In genomic region chr13:26220575-26220974, GRCh38 we compare ENCODE assay signal across 8 cellular contexts. TPM values are rescaled to one million over a fixed set of nuclear protein-coding genes. Genes with fewer than 3 reads are reported as not detected.
DNase-seq lines count a peak whose midpoint lies in the region; ATAC-seq lines count a peak whose summit lies in the region.

No MANE protein-coding gene starts in this region.

- H3K36me3 Mint-ChIP-seq in activated T-cell treated with anti-CD3 and anti-CD28 coated beads, Interleukin-2, amount 50 U/mL, for 72 hours (ENCODE audit: insufficient read depth in 2 of 2) = peaks cover 18 to 25% of the 10 kb centered on the region in 2 donors
- H3K36me3 Mint-ChIP-seq in activated CD4-positive, alpha-beta memory T cell treated with anti-CD3 and anti-CD28 coated beads, Interleukin-2, amount 10 ng/mL, durations not matched to agents 7 days and 5 days (ENCODE audit: low read depth) = peaks cover 35% of the 10 kb centered on the region

- H3K9ac ChIP-seq in subcutaneous abdominal adipose tissue (ENCODE audit: low read length in 5 of 5) = peak overlapping the region in 4 of 5 donors; percentile 34 to 99 (median 95)

- H3K4me1 ChIP-seq in subcutaneous abdominal adipose tissue (ENCODE audit: control insufficient read depth in 5 of 5, insufficient read depth in 5 of 5, low read length in 5 of 5) = peaks cover 3 to 31% (median 28%) of the 10 kb centered on the region in 5 donors

- CTCF ChIA-PET in activated CD4-positive, alpha-beta memory T cell treated with anti-CD3 and anti-CD28 coated beads, Interleukin-2, amount 10 ng/mL, durations not matched to agents 7 days and 5 days (lab: Charles Lee) = interaction anchor here (1.0 to 4.2 kb wide), 3 partner anchors 22 to 276 kb away, joined by 3 to 32 read pairs (median 3); no protein-coding TSS in a partner anchor

- POLR2A ChIA-PET in activated CD4-positive, alpha-beta memory T cell treated with anti-CD3 and anti-CD28 coated beads, Interleukin-2, amount 10 ng/mL, durations not matched to agents 7 days and 5 days (lab: Charles Lee) = interaction anchor here (1.1 to 4.2 kb wide), 3 partner anchors 10 to 34 kb away, joined by 4 to 55 read pairs (median 43); partner anchors contain the start of gene CDK8

- H3K9me3 ChIP-seq in subcutaneous abdominal adipose tissue (ENCODE audit: control insufficient read depth in 5 of 5, low read length in 5 of 5) = no peaks in the 10 kb centered on the region

- peak overlapping the region; percentile 94 to 100 for H3K4me3 Mint-ChIP-seq in activated T-cell treated with anti-CD3 and anti-CD28 coated beads, Interleukin-2, amount 50 U/mL, for 72 hours
- peak overlapping the region; percentile 94 for H3K4me3 Mint-ChIP-seq in activated CD4-positive, alpha-beta memory T cell treated with anti-CD3 and anti-CD28 coated beads, Interleukin-2, amount 10 ng/mL, durations not matched to agents 7 days and 5 days

- H3K4me1 Mint-ChIP-seq in activated T-cell treated with anti-CD3 and anti-CD28 coated beads, Interleukin-2, amount 50 U/mL, for 72 hours (ENCODE audit: low read depth) = peaks cover 31% of the 10 kb centered on the region
- H3K4me1 Mint-ChIP-seq in activated CD4-positive, alpha-beta memory T cell treated with anti-CD3 and anti-CD28 coated beads, Interleukin-2, amount 10 ng/mL, durations not matched to agents 7 days and 5 days = peaks cover 34% of the 10 kb centered on the region

- no peak overlapping the region for H3K27ac ChIP-seq in subcutaneous abdominal adipose tissue (ENCODE audit: low read depth, low read length)

- no peak for ATAC-seq in activated T-cell treated with anti-CD3 and anti-CD28 coated beads, Interleukin-2, amount 50 U/mL, for 72 hours (replicated peaks in 1 of 2)
- ATAC-seq in GM18870 (IDR thresholded peaks at IDR 0.05; ENCODE audit: unreplicated experiment) (no peak), GM21526 (IDR thresholded peaks at IDR 0.05; ENCODE audit: low FRiP score, unreplicated experiment) (no peak), GM19023 (IDR thresholded peaks at IDR 0.05; ENCODE audit: unreplicated experiment) (no peak)

- peak in 1 of 2 donors; percentile 7 for DNase-seq in activated T-cell treated with anti-CD3 and anti-CD28 coated beads, Interleukin-2, amount 50 U/mL, for 72 hours
- no peak for DNase-seq in activated T-cell treated with anti-CD3 and anti-CD28 coated beads, Interleukin-2, amount 50 U/mL, for 48 hours
- DNase-seq in activated CD4-positive, alpha-beta memory T cell treated with anti-CD3 and anti-CD28 coated beads, Interleukin-2, amount 10 ng/mL, durations not matched to agents 7 days and 5 days = no peak

- H3K27ac Mint-ChIP-seq in activated T-cell treated with anti-CD3 and anti-CD28 coated beads, Interleukin-2, amount 50 U/mL, for 72 hours = peak overlapping the region; percentile 47
- peak overlapping the region; percentile 23 for H3K27ac Mint-ChIP-seq in activated CD4-positive, alpha-beta memory T cell treated with anti-CD3 and anti-CD28 coated beads, Interleukin-2, amount 10 ng/mL, durations not matched to agents 7 days and 5 days

- H3K9me3 Mint-ChIP-seq in activated T-cell treated with anti-CD3 and anti-CD28 coated beads, Interleukin-2, amount 50 U/mL, for 72 hours = peaks cover 0 to 2% of the 10 kb centered on the region in 2 donors
- H3K9me3 Mint-ChIP-seq in activated CD4-positive, alpha-beta memory T cell treated with anti-CD3 and anti-CD28 coated beads, Interleukin-2, amount 10 ng/mL, durations not matched to agents 7 days and 5 days = no peaks in the 10 kb centered on the region

- H3K36me3 ChIP-seq in subcutaneous abdominal adipose tissue (ENCODE audit: control insufficient read depth in 5 of 5, insufficient read depth in 5 of 5, low read length in 5 of 5) = peaks cover 30 to 40% (median 33%) of the 10 kb centered on the region in 5 donors

- no peaks in the 10 kb centered on the region for H3K27me3 ChIP-seq in subcutaneous abdominal adipose tissue (ENCODE audit: control insufficient read depth in 5 of 5, insufficient read depth in 4 of 5, low read length in 5 of 5)

- no peaks in the 10 kb centered on the region for H3K27me3 Mint-ChIP-seq in activated T-cell treated with anti-CD3 and anti-CD28 coated beads, Interleukin-2, amount 50 U/mL, for 72 hours (ENCODE audit: low read depth)
- H3K27me3 Mint-ChIP-seq in activated CD4-positive, alpha-beta memory T cell treated with anti-CD3 and anti-CD28 coated beads, Interleukin-2, amount 10 ng/mL, durations not matched to agents 7 days and 5 days = no peaks in the 10 kb centered on the region

- peak overlapping the region; percentile 91 for H3K4me3 ChIP-seq in iPS-11a (ENCODE audit: low read depth, low read length)
- H3K4me3 ChIP-seq in subcutaneous abdominal adipose tissue (ENCODE audit: low read depth in 1 of 5, low read length in 5 of 5) = peak overlapping the region in 4 of 5 donors; percentile 93 to 97 (median 97)

RNA-seq across cellular contexts. Expression of gene RNF6, which starts 1.5 kb away (rescaled TPM):
- 10 to 100 TPM; 46.3 to 47.0 TPM for total RNA-seq in activated T-cell treated with anti-CD3 and anti-CD28 coated beads, Interleukin-2, amount 50 U/mL, for 72 hours
- total RNA-seq in activated CD4-positive, alpha-beta memory T cell treated with anti-CD3 and anti-CD28 coated beads, Interleukin-2, amount 10 ng/mL, durations not matched to agents 7 days and 5 days = 10 to 100 TPM; 40.7 to 44.6 TPM

RNA-seq across cellular contexts. Expression of gene CDK8, which starts 33.4 kb away (rescaled TPM):
- 10 to 100 TPM; 21.3 to 25.1 TPM for total RNA-seq in activated T-cell treated with anti-CD3 and anti-CD28 coated beads, Interleukin-2, amount 50 U/mL, for 72 hours
- 10 to 100 TPM; 13.7 to 13.9 TPM for total RNA-seq in activated CD4-positive, alpha-beta memory T cell treated with anti-CD3 and anti-CD28 coated beads, Interleukin-2, amount 10 ng/mL, durations not matched to agents 7 days and 5 days
